In the genomic region with DNA sequence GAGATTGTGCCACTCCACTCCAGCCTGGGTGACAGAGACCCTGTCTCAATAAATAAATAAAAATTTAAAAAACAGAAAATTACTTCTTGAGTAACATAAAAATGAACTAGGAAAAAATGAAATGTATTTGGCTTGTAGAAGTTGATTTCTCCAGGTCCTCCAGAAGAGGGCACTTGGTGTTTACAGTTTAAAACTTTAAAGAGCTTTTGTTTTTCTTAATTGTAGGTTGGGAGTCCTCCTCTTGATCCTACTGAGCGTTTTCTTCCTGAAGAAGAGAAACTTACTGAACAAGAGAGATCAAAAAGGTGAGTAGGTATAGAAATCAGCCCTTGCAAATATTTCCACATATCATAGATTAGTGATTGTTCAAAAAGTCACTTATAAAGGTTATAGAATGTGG, we compare ENCODE assay signal across 8 cellular contexts. TPM values are rescaled to one million over a fixed set of nuclear protein-coding genes. Genes with fewer than 3 reads are reported as not detected.
A peak's percentile ranks its signal among the peaks of the same experiment; 100 is the strongest.
DNase-seq lines count a peak whose midpoint lies in the region; ATAC-seq and TF ChIP-seq lines count a peak whose summit lies in the region.

No MANE protein-coding gene starts in this region.

- TF ChIP-seq CTCF in PC-9 (conservative IDR thresholded peaks at IDR 0.05) (peak; percentile 84), osteocyte (IDR thresholded peaks at IDR 0.05) (peak; percentile 64)

- H3K4me1 ChIP-seq in PC-9 (replicated peaks; ENCODE audit: insufficient read depth) = no peaks in the 10 kb centered on the region

- peak; percentile 49 to 50 for ATAC-seq in activated T-cell treated with anti-CD3 and anti-CD28 coated beads, Interleukin-2, amount 50 U/mL, for 72 hours (replicated peaks in 1 of 2)
- no peak for ATAC-seq in GM18505 (IDR thresholded peaks at IDR 0.05; ENCODE audit: unreplicated experiment)

- no peaks in the 10 kb centered on the region for H3K79me2 ChIP-seq in PC-9 (ENCODE audit: low read depth)

- H3K36me3 Mint-ChIP-seq in activated T-cell treated with anti-CD3 and anti-CD28 coated beads, Interleukin-2, amount 50 U/mL, for 72 hours (ENCODE audit: insufficient read depth in 2 of 2) = peaks cover 0 to 1% of the 10 kb centered on the region in 2 donors
- peaks cover 1% of the 10 kb centered on the region for H3K36me3 Mint-ChIP-seq in osteocyte (ENCODE audit: unreplicated experiment)

- H3K36me3 ChIP-seq in PC-9 (ENCODE audit: low read depth) = peaks cover 30% of the 10 kb centered on the region; the same call in 1 of the 2 replicates

- no peaks in the 10 kb centered on the region for H4K20me1 ChIP-seq in PC-9 (ENCODE audit: insufficient read depth)

- no peaks in the 10 kb centered on the region for H3K9me2 ChIP-seq in PC-9 (ENCODE audit: insufficient read depth)

- no peaks in the 10 kb centered on the region for H3K27me3 Mint-ChIP-seq in activated T-cell treated with anti-CD3 and anti-CD28 coated beads, Interleukin-2, amount 50 U/mL, for 72 hours (ENCODE audit: low read depth)
- no peaks in the 10 kb centered on the region for H3K27me3 Mint-ChIP-seq in osteocyte (ENCODE audit: unreplicated experiment)

- no peak overlapping the region for H3K4me3 Mint-ChIP-seq in activated T-cell treated with anti-CD3 and anti-CD28 coated beads, Interleukin-2, amount 50 U/mL, for 72 hours
- H3K4me3 Mint-ChIP-seq in osteocyte (ENCODE audit: unreplicated experiment) = no peak overlapping the region

- H3K4me3 ChIP-seq in PC-9 = no peak overlapping the region

- H3K9me3 Mint-ChIP-seq in activated T-cell treated with anti-CD3 and anti-CD28 coated beads, Interleukin-2, amount 50 U/mL, for 72 hours = no peaks in the 10 kb centered on the region
- H3K9me3 Mint-ChIP-seq in osteocyte (ENCODE audit: unreplicated experiment) = no peaks in the 10 kb centered on the region

- POLR2A ChIA-PET in PC-9 (lab: Charles Lee; ENCODE audit: unreplicated experiment) = no interaction called here

- no peak overlapping the region for H3K4me2 ChIP-seq in PC-9

- H3F3A ChIP-seq in PC-9 (ENCODE audit: insufficient read depth, low read depth) = peaks cover 4% of the 10 kb centered on the region; the same call in 1 of the 2 replicates

- no TSS peak for BruUV-seq in PC-9 (replicated peaks; lab: Mats Ljungman, UMichigan)

- intact Hi-C loops in PC-9 (cut with micrococcal nuclease; ENCODE audit: unreplicated experiment) = loop anchor here (1.0 to 10.0 kb wide), 3 partner anchors 88 to 630 kb away; partner anchors contain the start of gene FAM241B

- no peak for TF ChIP-seq POLR2A in GM18505 (IDR thresholded peaks at IDR 0.05; ENCODE audit: borderline replicate concordance, extremely low read depth, insufficient read depth, insufficient read length)

- H3K27ac ChIP-seq in PC-9 = no peak overlapping the region

- no peaks in the 10 kb centered on the region for H3K9me3 ChIP-seq in PC-9 (ENCODE audit: insufficient read depth, low read depth)

- H2AFZ ChIP-seq in PC-9 = no peak overlapping the region

- H3K27me3 ChIP-seq in PC-9 (ENCODE audit: insufficient read depth, low read depth) = no peaks in the 10 kb centered on the region

- H3K27ac Mint-ChIP-seq in activated T-cell treated with anti-CD3 and anti-CD28 coated beads, Interleukin-2, amount 50 U/mL, for 72 hours = no peak overlapping the region
- no peak overlapping the region for H3K27ac Mint-ChIP-seq in osteocyte (ENCODE audit: unreplicated experiment)

- CTCF ChIA-PET in PC-9 (lab: Charles Lee) = interaction anchor here (0.5 to 2.3 kb wide), 3 partner anchors 60 to 229 kb away, joined by 3 to 19 read pairs (median 5); no protein-coding TSS in a partner anchor

- DNase-seq in activated T-cell treated with anti-CD3 and anti-CD28 coated beads, Interleukin-2, amount 50 U/mL, for 72 hours = no peak
- no peak for DNase-seq in activated T-cell treated with anti-CD3 and anti-CD28 coated beads, Interleukin-2, amount 50 U/mL, for 1 hour
- DNase-seq in PC-9 = peak in 1 of 2 experiments; percentile 56
- peak; percentile 27 for DNase-seq in epidermal melanocyte (ENCODE audit: insufficient read length, low spot score)
- no peak for DNase-seq in osteocyte (ENCODE audit: extremely low spot score, unreplicated experiment)
- DNase-seq in activated CD8-positive, alpha-beta memory T cell treated with anti-CD3 and anti-CD28 coated beads for 24 hours = no peak
- DNase-seq in stimulated activated CD4-positive, alpha-beta T cell treated with anti-CD3 and anti-CD28 coated beads, Interleukin-1b, Interleukin-23, amount 100 ng/mL, for 48 hours = no peak

- peaks cover 17% of the 10 kb centered on the region for H3K4me1 Mint-ChIP-seq in activated T-cell treated with anti-CD3 and anti-CD28 coated beads, Interleukin-2, amount 50 U/mL, for 72 hours (ENCODE audit: low read depth)
- H3K4me1 Mint-ChIP-seq in osteocyte (ENCODE audit: unreplicated experiment) = no peaks in the 10 kb centered on the region

RNA-seq across cellular contexts. Expression of gene KIFBP, which starts 16.2 kb away (rescaled TPM):
- total RNA-seq in activated T-cell treated with anti-CD3 and anti-CD28 coated beads, Interleukin-2, amount 50 U/mL, for 72 hours = 10 to 100 TPM; 16.3 to 17.5 TPM
- total RNA-seq in PC-9 (2021) (26.0 and 30.1 TPM in 2 replicates), osteocyte (29.9 and 31.8 TPM in 2 replicates)

RNA-seq across cellular contexts. Expression of gene DDX21, which starts 48.9 kb away (rescaled TPM):
- total RNA-seq in activated T-cell treated with anti-CD3 and anti-CD28 coated beads, Interleukin-2, amount 50 U/mL, for 72 hours = 100 to 1,000 TPM; 138 to 148 TPM
- total RNA-seq in PC-9 (2021) (65.8 and 88.0 TPM in 2 replicates), osteocyte (53.9 and 54.1 TPM in 2 replicates)
